In the genomic region with DNA sequence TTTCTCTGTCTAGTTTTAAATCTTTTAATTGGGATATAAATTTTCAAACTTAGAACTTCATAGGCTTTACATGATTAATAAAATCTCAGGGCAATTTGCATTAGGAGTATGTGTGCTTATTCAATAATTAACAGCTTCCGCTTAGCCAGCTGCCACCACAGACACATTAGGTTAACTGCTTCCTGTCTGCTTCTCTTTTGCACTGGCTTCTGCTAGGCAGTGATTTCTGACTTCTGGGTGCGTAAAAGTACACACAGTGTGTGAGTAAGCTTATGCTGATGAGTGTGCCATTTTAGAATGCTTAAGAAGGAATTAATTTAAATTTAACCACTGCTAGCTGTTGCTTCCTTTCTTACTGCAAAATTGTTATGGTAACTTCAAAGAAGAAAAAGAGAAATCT, we compare ENCODE assay signal across 14 cellular contexts.
DNase-seq lines count a peak whose midpoint lies in the region; ATAC-seq, FAIRE-seq and TF ChIP-seq lines count a peak whose summit lies in the region.
"Had no signal": no experiment of that assay in that cellular context is flagged by ENCODE, and none has a peak within 500 bp of the region (broad histone marks: within the 10 kb centered on the region; RNA-seq: fewer than 3 reads in every experiment).

No MANE protein-coding gene starts in this region.

- H3K4ac ChIP-seq in mesendoderm (ENCODE audit: low read depth, low read length), result no peak overlapping the region

- DNase-seq in GM12891 (ENCODE audit: insufficient read length, low spot score) (no peak), OCI-LY7 (ENCODE audit: low spot score) (peak; percentile 90), NCI-H1694 (lab: John Stamatoyannopoulos, UW) (no peak), mesendoderm (no peak), NCI-H187 (lab: John Stamatoyannopoulos, UW) (no peak)
- DNase-seq: activated CD8-positive, alpha-beta T cell treated with anti-CD3 and anti-CD28 coated beads for 36 hours; activated naive CD8-positive, alpha-beta T cell treated with anti-CD3 and anti-CD28 coated beads, Interleukin-2, amount 10 ng/mL, durations not matched to agents 7 days and 5 days; right lobe of liver; T-helper 1 cell; uterus had no signal

- no peak overlapping the region for H2BK15ac ChIP-seq in mesendoderm (replicated peaks; ENCODE audit: low read depth)

- H3K9me3 ChIP-seq in OCI-LY7 (ENCODE audit: low read length), result no peaks in the 10 kb centered on the region
- H3K9me3 ChIP-seq: right lobe of liver, uterus had no signal

- H3K4me1 ChIP-seq in OCI-LY7 (ENCODE audit: insufficient read depth, low read length, poor library complexity, severe bottlenecking) (peaks cover 42% of the 10 kb centered on the region), mesendoderm (ENCODE audit: control insufficient read depth, low read depth, low read length) (no peaks in the 10 kb centered on the region)
- H3K4me1 ChIP-seq: right lobe of liver, uterus had no signal

- H4K8ac ChIP-seq in mesendoderm (ENCODE audit: low read depth, low read length), result no peak overlapping the region

- no peak overlapping the region for H3K9ac ChIP-seq in mesendoderm (ENCODE audit: low read length)

- no peaks in the 10 kb centered on the region for H3K9me2 ChIP-seq in OCI-LY7 (ENCODE audit: insufficient read depth, low read length)

- no peaks in the 10 kb centered on the region for H4K20me1 ChIP-seq in OCI-LY7 (ENCODE audit: insufficient read depth, low read length)

- no peak overlapping the region for H2BK120ac ChIP-seq in mesendoderm (ENCODE audit: low read depth, low read length)

- peak overlapping the region; percentile 83 for H2AFZ ChIP-seq in OCI-LY7 (ENCODE audit: low read length)

- WGBS in mesendoderm (ENCODE audit: extremely low coverage, insufficient coverage, low lambda C conversion rate), result no CpG with 5 or more reads among the region's 2 CpGs

- no peak for TF ChIP-seq CTCF in OCI-LY7 (conservative IDR thresholded peaks at IDR 0.05; ENCODE audit: low read length)

- no peak overlapping the region for H3K27ac Mint-ChIP-seq in activated T-helper 17 cell treated with anti-CD3 and anti-CD28 coated beads, Interleukin-2, amount 50 U/mL, for 72 hours
- H3K27ac Mint-ChIP-seq: activated CD8-positive, alpha-beta T cell treated with anti-CD3 and anti-CD28 coated beads for 36 hours; activated naive CD8-positive, alpha-beta T cell treated with anti-CD3 and anti-CD28 coated beads, Interleukin-2, amount 10 ng/mL, durations not matched to agents 7 days and 5 days; B cell had no signal

- POLR2A ChIA-PET in OCI-LY7 (lab: Charles Lee), result interaction anchor here (0.6 to 1.8 kb wide), 8 partner anchors 9 to 298 kb away, joined by 3 to 9 read pairs (median 4); no protein-coding TSS in a partner anchor

- H3K36me3 Mint-ChIP-seq in activated T-helper 17 cell treated with anti-CD3 and anti-CD28 coated beads, Interleukin-2, amount 50 U/mL, for 72 hours (ENCODE audit: low read depth), result no peaks in the 10 kb centered on the region
- H3K36me3 Mint-ChIP-seq: activated naive CD8-positive, alpha-beta T cell treated with anti-CD3 and anti-CD28 coated beads, Interleukin-2, amount 10 ng/mL, durations not matched to agents 7 days and 5 days had no signal

- no peak overlapping the region for H2AK5ac ChIP-seq in mesendoderm (ENCODE audit: low read length)

- no peak overlapping the region for H4K5ac ChIP-seq in mesendoderm (ENCODE audit: low read length)

- no peaks in the 10 kb centered on the region for H3K27me3 ChIP-seq in mesendoderm (ENCODE audit: insufficient read depth, low read length, poor library complexity)
- H3K27me3 ChIP-seq: right lobe of liver, uterus had no signal

- FAIRE-seq in GM12891 (lab: Jason Lieb, UNC), result peak; percentile 88

- no TSS peak for BruUV-seq in OCI-LY7 (replicated peaks; lab: Mats Ljungman, UMichigan)

- ATAC-seq in GM19463 (IDR thresholded peaks at IDR 0.05; ENCODE audit: unreplicated experiment) (peak; percentile 79), HG03066 (IDR thresholded peaks at IDR 0.05; ENCODE audit: low read depth, unreplicated experiment) (peak; percentile 84)
- ATAC-seq in activated T-helper 17 cell treated with anti-CD3 and anti-CD28 coated beads, Interleukin-2, amount 50 U/mL, for 72 hours (replicated peaks), result no peak
- ATAC-seq: activated CD8-positive, alpha-beta T cell treated with anti-CD3 and anti-CD28 coated beads for 36 hours; right lobe of liver had no signal

- no peaks in the 10 kb centered on the region for H3K4me1 Mint-ChIP-seq in activated T-helper 17 cell treated with anti-CD3 and anti-CD28 coated beads, Interleukin-2, amount 50 U/mL, for 72 hours
- H3K4me1 Mint-ChIP-seq: activated naive CD8-positive, alpha-beta T cell treated with anti-CD3 and anti-CD28 coated beads, Interleukin-2, amount 10 ng/mL, durations not matched to agents 7 days and 5 days had no signal

- H3K9me3 Mint-ChIP-seq in activated T-helper 17 cell treated with anti-CD3 and anti-CD28 coated beads, Interleukin-2, amount 50 U/mL, for 72 hours, result no peaks in the 10 kb centered on the region
- H3K9me3 Mint-ChIP-seq: activated CD8-positive, alpha-beta T cell treated with anti-CD3 and anti-CD28 coated beads for 36 hours; activated naive CD8-positive, alpha-beta T cell treated with anti-CD3 and anti-CD28 coated beads, Interleukin-2, amount 10 ng/mL, durations not matched to agents 7 days and 5 days had no signal

- H3K56ac ChIP-seq in mesendoderm (ENCODE audit: low read length), result no peak overlapping the region

- H3K27ac ChIP-seq in OCI-LY7 (ENCODE audit: low read depth, low read length, poor library complexity, severe bottlenecking) (peak overlapping the region; percentile 46), mesendoderm (ENCODE audit: low read depth, low read length) (no peak overlapping the region)
- H3K27ac ChIP-seq: right lobe of liver, uterus had no signal

- H2BK5ac ChIP-seq in mesendoderm (ENCODE audit: low read length), result no peak overlapping the region

- H3K4me2 ChIP-seq in OCI-LY7 (ENCODE audit: low read length) (peak overlapping the region; percentile 69), mesendoderm (ENCODE audit: low read length) (no peak overlapping the region)

- no peak overlapping the region for H3K18ac ChIP-seq in mesendoderm (ENCODE audit: low read length)

- CTCF ChIA-PET in OCI-LY7 (lab: Charles Lee; ENCODE audit: unreplicated experiment), result no interaction called here

- no peaks in the 10 kb centered on the region for H3K79me1 ChIP-seq in mesendoderm (ENCODE audit: low read length)

- peaks cover 37% of the 10 kb centered on the region for H3K27me3 Mint-ChIP-seq in activated T-helper 17 cell treated with anti-CD3 and anti-CD28 coated beads, Interleukin-2, amount 50 U/mL, for 72 hours

- H3K79me2 ChIP-seq in OCI-LY7 (ENCODE audit: insufficient read depth, low read depth, low read length) (no peaks in the 10 kb centered on the region), mesendoderm (ENCODE audit: control insufficient read depth, insufficient read depth, low read length) (no peaks in the 10 kb centered on the region)

- no peak for TF ChIP-seq POLR2A in GM12891 (IDR thresholded peaks at IDR 0.05; ENCODE audit: low read depth, low read length)

- H3K4me3 ChIP-seq in OCI-LY7 (ENCODE audit: low read depth, low read length, poor library complexity, severe bottlenecking), result peak overlapping the region; percentile 39
- H3K4me3 ChIP-seq in mesendoderm (ENCODE audit: low read length), result no peak overlapping the region
- H3K4me3 ChIP-seq: right lobe of liver, uterus had no signal

- intact Hi-C loops in OCI-LY7 (cut with micrococcal nuclease; ENCODE audit: unreplicated experiment), result loop anchor here (2.0 kb wide), 1 partner anchor 84 kb away; no protein-coding TSS in a partner anchor

- H3K36me3 ChIP-seq in OCI-LY7 (ENCODE audit: insufficient read depth, low read length) (no peaks in the 10 kb centered on the region), mesendoderm (ENCODE audit: control insufficient read depth, insufficient read depth, low read length) (no peaks in the 10 kb centered on the region)
- H3K36me3 ChIP-seq: right lobe of liver, uterus had no signal

- H3K23ac ChIP-seq in mesendoderm (ENCODE audit: low read length), result no peak overlapping the region

- H3K4me3 Mint-ChIP-seq in activated T-helper 17 cell treated with anti-CD3 and anti-CD28 coated beads, Interleukin-2, amount 50 U/mL, for 72 hours, result no peak overlapping the region
- H3K4me3 Mint-ChIP-seq: activated CD8-positive, alpha-beta T cell treated with anti-CD3 and anti-CD28 coated beads for 36 hours; activated naive CD8-positive, alpha-beta T cell treated with anti-CD3 and anti-CD28 coated beads, Interleukin-2, amount 10 ng/mL, durations not matched to agents 7 days and 5 days; B cell had no signal

TF ChIP-seq in GM12891, 5 proteins besides CTCF, POLR2A, EP300 and RAD21:
- TF ChIP-seq PAX5 (IDR thresholded peaks at IDR 0.05; ENCODE audit: insufficient read depth, low read length, severe bottlenecking), result no peak
- no peak for TF ChIP-seq POLR2AphosphoS5 (IDR thresholded peaks at IDR 0.05; ENCODE audit: low read depth, low read length)
- TF ChIP-seq POU2F2 (IDR thresholded peaks at IDR 0.05; ENCODE audit: low read depth, low read length), result no peak
- TF ChIP-seq SPI1 (IDR thresholded peaks at IDR 0.05; ENCODE audit: low read depth, low read length), result no peak
- TF ChIP-seq TAF1 (IDR thresholded peaks at IDR 0.05; ENCODE audit: low read depth, low read length), result no peak
TF ChIP-seq in GM12891: peak in this region for 0.
